Comparison of ENCODE assay signal across 8 cellular contexts in genomic region chr4:98659741-98660507, GRCh38. TPM values are rescaled to one million over a fixed set of nuclear protein-coding genes. Genes with fewer than 3 reads are reported as not detected.
DNase-seq lines count a peak whose midpoint lies in the region; ATAC-seq and TF ChIP-seq lines count a peak whose summit lies in the region.

No MANE protein-coding gene starts in this region.

- peaks cover 8% of the 10 kb centered on the region for H3K36me3 Mint-ChIP-seq in activated CD4-positive, alpha-beta T cell treated with anti-CD3 and anti-CD28 coated beads, Interleukin-2, amount 10 ng/mL, durations not matched to agents 7 days and 5 days (ENCODE audit: low read depth)
- H3K36me3 Mint-ChIP-seq in activated CD4-positive, alpha-beta memory T cell treated with anti-CD3 and anti-CD28 coated beads, Interleukin-2, amount 10 ng/mL, durations not matched to agents 7 days and 5 days (ENCODE audit: low read depth), result peaks cover 17% of the 10 kb centered on the region
- no peaks in the 10 kb centered on the region for H3K36me3 Mint-ChIP-seq in stimulated activated memory B cell treated with anti-CD40 and anti-IgM and Interleukin-4, amounts not matched to agents 10 μg/mL and 1 μg/mL and 100 μg/mL, for 72 hours

- H3K4me3 ChIP-seq in left ventricle myocardium inferior, result peak overlapping the region; percentile 74

- H3K27ac Mint-ChIP-seq in activated CD4-positive, alpha-beta T cell treated with anti-CD3 and anti-CD28 coated beads, Interleukin-2, amount 10 ng/mL, durations not matched to agents 7 days and 5 days, result no peak overlapping the region
- H3K27ac Mint-ChIP-seq in activated CD4-positive, alpha-beta memory T cell treated with anti-CD3 and anti-CD28 coated beads, Interleukin-2, amount 10 ng/mL, durations not matched to agents 7 days and 5 days, result no peak overlapping the region
- peak overlapping the region; percentile 79 for H3K27ac Mint-ChIP-seq in stimulated activated memory B cell treated with anti-CD40 and anti-IgM and Interleukin-4, amounts not matched to agents 10 μg/mL and 1 μg/mL and 100 μg/mL, for 72 hours

- H3K36me3 ChIP-seq in left ventricle myocardium inferior, result no peaks in the 10 kb centered on the region

- DNase-seq in activated CD4-positive, alpha-beta T cell treated with anti-CD3 and anti-CD28 coated beads, Interleukin-2, amount 10 ng/mL, durations not matched to agents 7 days and 5 days, result no peak
- DNase-seq in activated CD4-positive, alpha-beta T cell treated with anti-CD3 and anti-CD28 coated beads, Interleukin-2, amount 50 U/mL, for 4 hours, result no peak
- DNase-seq in activated CD4-positive, alpha-beta memory T cell treated with anti-CD3 and anti-CD28 coated beads, Interleukin-2, amount 10 ng/mL, durations not matched to agents 7 days and 5 days, result no peak
- DNase-seq in left ventricle myocardium inferior (no peak), DMS153 treated with DMSO at 0.1 percent for 48 hours (lab: John Stamatoyannopoulos, UW; ENCODE audit: unreplicated experiment) (no peak), islet precursor cell (no peak), NCI-H2227 (lab: John Stamatoyannopoulos, UW; ENCODE audit: unreplicated experiment) (no peak)

- H3K4me1 ChIP-seq in left ventricle myocardium inferior, result peaks cover 42% of the 10 kb centered on the region

- ATAC-seq in stimulated activated memory B cell treated with anti-CD40 and anti-IgM and Interleukin-4, amounts not matched to agents 10 μg/mL and 1 μg/mL and 100 μg/mL, for 72 hours, result no peak

- TF ChIP-seq CTCF in left ventricle myocardium inferior (IDR thresholded peaks at IDR 0.05; ENCODE audit: borderline replicate concordance), result no peak

- no peaks in the 10 kb centered on the region for H3K9me3 ChIP-seq in left ventricle myocardium inferior (replicated peaks)

- H3K4me1 Mint-ChIP-seq in activated CD4-positive, alpha-beta T cell treated with anti-CD3 and anti-CD28 coated beads, Interleukin-2, amount 10 ng/mL, durations not matched to agents 7 days and 5 days, result peaks cover 77% of the 10 kb centered on the region
- peaks cover 77% of the 10 kb centered on the region for H3K4me1 Mint-ChIP-seq in activated CD4-positive, alpha-beta memory T cell treated with anti-CD3 and anti-CD28 coated beads, Interleukin-2, amount 10 ng/mL, durations not matched to agents 7 days and 5 days
- H3K4me1 Mint-ChIP-seq in stimulated activated memory B cell treated with anti-CD40 and anti-IgM and Interleukin-4, amounts not matched to agents 10 μg/mL and 1 μg/mL and 100 μg/mL, for 72 hours, result peaks cover 83% of the 10 kb centered on the region

- peaks cover under 1% of the 10 kb centered on the region for H3K9me3 Mint-ChIP-seq in activated CD4-positive, alpha-beta T cell treated with anti-CD3 and anti-CD28 coated beads, Interleukin-2, amount 10 ng/mL, durations not matched to agents 7 days and 5 days
- H3K9me3 Mint-ChIP-seq in activated CD4-positive, alpha-beta memory T cell treated with anti-CD3 and anti-CD28 coated beads, Interleukin-2, amount 10 ng/mL, durations not matched to agents 7 days and 5 days, result peaks cover 5% of the 10 kb centered on the region
- H3K9me3 Mint-ChIP-seq in stimulated activated memory B cell treated with anti-CD40 and anti-IgM and Interleukin-4, amounts not matched to agents 10 μg/mL and 1 μg/mL and 100 μg/mL, for 72 hours, result no peaks in the 10 kb centered on the region

- CTCF ChIA-PET in activated CD4-positive, alpha-beta T cell treated with anti-CD3 and anti-CD28 coated beads, Interleukin-2, amount 10 ng/mL, durations not matched to agents 7 days and 5 days (lab: Charles Lee), result interaction anchor here (0.7 to 1.0 kb wide), 4 partner anchors 17 to 189 kb away, joined by 3 read pairs; no protein-coding TSS in a partner anchor
- CTCF ChIA-PET in activated CD4-positive, alpha-beta memory T cell treated with anti-CD3 and anti-CD28 coated beads, Interleukin-2, amount 10 ng/mL, durations not matched to agents 7 days and 5 days (lab: Charles Lee), result interaction anchor here (0.6 to 1.5 kb wide), 2 partner anchors 19 to 320 kb away, joined by 3 to 4 read pairs; no protein-coding TSS in a partner anchor

- no peaks in the 10 kb centered on the region for H3K27me3 Mint-ChIP-seq in activated CD4-positive, alpha-beta T cell treated with anti-CD3 and anti-CD28 coated beads, Interleukin-2, amount 10 ng/mL, durations not matched to agents 7 days and 5 days
- no peaks in the 10 kb centered on the region for H3K27me3 Mint-ChIP-seq in activated CD4-positive, alpha-beta memory T cell treated with anti-CD3 and anti-CD28 coated beads, Interleukin-2, amount 10 ng/mL, durations not matched to agents 7 days and 5 days
- no peaks in the 10 kb centered on the region for H3K27me3 Mint-ChIP-seq in stimulated activated memory B cell treated with anti-CD40 and anti-IgM and Interleukin-4, amounts not matched to agents 10 μg/mL and 1 μg/mL and 100 μg/mL, for 72 hours

- intact Hi-C loops in left ventricle myocardium inferior (cut with micrococcal nuclease), result no loop called here

- POLR2A ChIA-PET in activated CD4-positive, alpha-beta T cell treated with anti-CD3 and anti-CD28 coated beads, Interleukin-2, amount 10 ng/mL, durations not matched to agents 7 days and 5 days (lab: Charles Lee), result no interaction called here
- POLR2A ChIA-PET in activated CD4-positive, alpha-beta memory T cell treated with anti-CD3 and anti-CD28 coated beads, Interleukin-2, amount 10 ng/mL, durations not matched to agents 7 days and 5 days (lab: Charles Lee), result interaction anchor here (1.1 to 3.0 kb wide), 7 partner anchors 10 to 511 kb away, joined by 3 to 23 read pairs (median 3); partner anchors contain the start of genes EIF4E and RAP1GDS1

- peak overlapping the region; percentile 73 for H3K27ac ChIP-seq in left ventricle myocardium inferior (replicated peaks)

- H3K4me3 Mint-ChIP-seq in activated CD4-positive, alpha-beta T cell treated with anti-CD3 and anti-CD28 coated beads, Interleukin-2, amount 10 ng/mL, durations not matched to agents 7 days and 5 days, result peak overlapping the region; percentile 72
- H3K4me3 Mint-ChIP-seq in activated CD4-positive, alpha-beta memory T cell treated with anti-CD3 and anti-CD28 coated beads, Interleukin-2, amount 10 ng/mL, durations not matched to agents 7 days and 5 days, result peak overlapping the region; percentile 77
- H3K4me3 Mint-ChIP-seq in stimulated activated memory B cell treated with anti-CD40 and anti-IgM and Interleukin-4, amounts not matched to agents 10 μg/mL and 1 μg/mL and 100 μg/mL, for 72 hours, result peak overlapping the region; percentile 85

- H3K27me3 ChIP-seq in left ventricle myocardium inferior (ENCODE audit: low read depth), result peaks cover 6% of the 10 kb centered on the region

RNA-seq across cellular contexts. Expression of gene TSPAN5, which starts 1.5 kb away (rescaled TPM):
- 10 to 100 TPM; 17.4 to 17.6 TPM for total RNA-seq in activated CD4-positive, alpha-beta T cell treated with anti-CD3 and anti-CD28 coated beads, Interleukin-2, amount 10 ng/mL, durations not matched to agents 7 days and 5 days
- 10 to 100 TPM; 21.8 to 22.6 TPM for total RNA-seq in activated CD4-positive, alpha-beta memory T cell treated with anti-CD3 and anti-CD28 coated beads, Interleukin-2, amount 10 ng/mL, durations not matched to agents 7 days and 5 days
- total RNA-seq in left ventricle myocardium inferior, result 1.7 TPM
